Comparison of ENCODE assay signal across 26 cellular contexts in genomic region chr16:87189426-87189825, GRCh38.
"Had no signal": no experiment of that assay in that cellular context is flagged by ENCODE, and none has a peak within 500 bp of the region (broad histone marks: within the 10 kb centered on the region; RNA-seq: fewer than 3 reads in every experiment).

No MANE protein-coding gene starts in this region.

- H3K36me3 ChIP-seq: stomach, suprapubic skin, thoracic aorta, thyroid gland, tibial artery, tibial nerve, transverse colon, upper lobe of left lung, upper lobe of right lung, uterus, vagina had no signal

- DNase-seq: stimulated activated CD4-positive, alpha-beta T cell treated with anti-CD3 and anti-CD28 coated beads, Interleukin-2, amount 100 ng/mL, for 48 hours; stimulated activated CD4-positive, alpha-beta T cell treated with anti-CD3 and anti-CD28 coated beads, Interleukin-4, amount 100 ng/mL, for 1 hour; stimulated activated CD4-positive, alpha-beta T cell treated with anti-CD3 and anti-CD28 coated beads, Interleukin-4, amount 100 ng/mL, for 24 hours; stimulated activated CD4-positive, alpha-beta T cell treated with anti-CD3 and anti-CD28 coated beads, Interleukin-4, amount 100 ng/mL, for 4 hours; stimulated activated CD8-positive, alpha-beta memory T cell treated with anti-CD3 and anti-CD28 coated beads, Interleukin-4, amount 100 ng/mL, for 48 hours; stimulated activated naive B cell treated with anti-CD40 and anti-IgM and Interleukin-4, amounts not matched to agents 10 μg/mL and 1 μg/mL and 100 μg/mL, for 72 hours; stimulated activated naive CD4-positive, alpha-beta T cell; stimulated activated naive CD4-positive, alpha-beta T cell treated with Interleukin-2 at 50 U/mL for 16 hours; stimulated activated naive CD8-positive, alpha-beta T cell treated with anti-CD3 and anti-CD28 coated beads, Interleukin-15, amount 100 ng/mL, for 72 hours; stimulated activated naive CD8-positive, alpha-beta T cell treated with anti-CD3 and anti-CD28 coated beads, Interleukin-15, Interleukin-2, amounts not matched to agents 100 U/mL and 50 U/mL, for 24 hours; stomach; substantia nigra; testis; thyroid gland; tibial artery; transverse colon; trophoblast cell; upper lobe of left lung; upper lobe of right lung; uterus had no signal

- H3K4me3 ChIP-seq: stomach, suprapubic skin, testis, thoracic aorta, thyroid gland, tibial artery, tibial nerve, transverse colon, upper lobe of left lung, upper lobe of right lung, uterus, vagina had no signal

- H3K9me3 ChIP-seq: suprapubic skin, testis, thyroid gland, vagina had no signal

- H3K4me1 ChIP-seq: stomach, suprapubic skin, thyroid gland, tibial artery, transverse colon, upper lobe of left lung, upper lobe of right lung, uterus, vagina had no signal

- H3K27me3 ChIP-seq: testis, thyroid gland, tibial artery, tibial nerve, transverse colon, upper lobe of left lung, upper lobe of right lung, uterus, vagina had no signal

- H3K27ac ChIP-seq: stomach, suprapubic skin, testis, thoracic aorta, thyroid gland, tibial artery, tibial nerve, transverse colon, upper lobe of left lung, upper lobe of right lung, uterus, vagina had no signal

- ATAC-seq: stimulated activated effector memory CD8-positive, alpha-beta T cell treated with anti-CD3 and anti-CD28 coated beads, Interleukin-12 subunit alpha, Interleukin-12 subunit beta, amount 100 ng/mL, for 72 hours; stimulated activated memory B cell treated with anti-CD40 and anti-IgM and Interleukin-4, amounts not matched to agents 10 μg/mL and 1 μg/mL and 100 μg/mL, for 72 hours; stimulated activated naive B cell treated with anti-CD40 and anti-IgM and Interleukin-4, amounts not matched to agents 10 μg/mL and 1 μg/mL and 100 μg/mL, for 72 hours; stimulated activated naive CD8-positive, alpha-beta T cell treated with anti-CD3 and anti-CD28 coated beads, Interleukin-15, amount 100 ng/mL, for 72 hours; stimulated activated naive CD8-positive, alpha-beta T cell treated with anti-CD3 and anti-CD28 coated beads, Interleukin-15, Interleukin-2, amounts not matched to agents 100 U/mL and 50 U/mL, for 24 hours; upper lobe of right lung had no signal
